9 cellular contexts compared by ENCODE assay signal in genomic region chr2:2056531-2056930, GRCh38.
DNase-seq lines count a peak whose midpoint lies in the region; ATAC-seq and TF ChIP-seq lines count a peak whose summit lies in the region.
"Had no signal": no experiment of that assay in that cellular context is flagged by ENCODE, and none has a peak within 500 bp of the region (broad histone marks: within the 10 kb centered on the region; RNA-seq: fewer than 3 reads in every experiment).

No MANE protein-coding gene starts in this region.

- no peak for DNase-seq in BE2C
- no peak for DNase-seq in CD8-positive, alpha-beta T cell
- peak; percentile 23 for DNase-seq in cerebellum (ENCODE audit: low spot score)
- DNase-seq in occipital lobe (lab: John Stamatoyannopoulos, UW), result peak; percentile 26
- no peak for DNase-seq in globus pallidus (ENCODE audit: low spot score)
- DNase-seq: NCI-H1694 treated with DMSO at 0.1 percent for 48 hours had no signal

- ATAC-seq in CD8-positive, alpha-beta T cell, result no peak
- ATAC-seq in GM19328 (IDR thresholded peaks at IDR 0.05; ENCODE audit: unreplicated experiment) (no peak), GM18505 (IDR thresholded peaks at IDR 0.05; ENCODE audit: unreplicated experiment) (no peak)

- H3K4me3 ChIP-seq in BE2C (ENCODE audit: low read depth, low read length), result peak overlapping the region; percentile 53
- H3K4me3 ChIP-seq in CD8-positive, alpha-beta T cell (ENCODE audit: low read depth, low read length), result no peak overlapping the region
- H3K4me3 ChIP-seq: GM12878 had no signal

- no peaks in the 10 kb centered on the region for H3K27me3 ChIP-seq in BE2C
- no peaks in the 10 kb centered on the region for H3K27me3 ChIP-seq in CD8-positive, alpha-beta T cell (ENCODE audit: insufficient read depth, low read length)

- peaks cover 25% of the 10 kb centered on the region for H3K4me1 Mint-ChIP-seq in CD8-positive, alpha-beta T cell (ENCODE audit: low read depth)

- no peak overlapping the region for H3K27ac ChIP-seq in CD8-positive, alpha-beta T cell (ENCODE audit: low read depth, low read length)

- no peak for TF ChIP-seq POLR2A in GM18505 (IDR thresholded peaks at IDR 0.05; ENCODE audit: borderline replicate concordance, extremely low read depth, insufficient read depth, insufficient read length)

- peak overlapping the region; percentile 26 for H3K4me3 Mint-ChIP-seq in CD8-positive, alpha-beta T cell

- H3K36me3 ChIP-seq in BE2C, result peaks cover 4% of the 10 kb centered on the region
- H3K36me3 ChIP-seq in CD8-positive, alpha-beta T cell (ENCODE audit: insufficient read depth, low read length), result no peaks in the 10 kb centered on the region

- H3K27me3 Mint-ChIP-seq in CD8-positive, alpha-beta T cell (ENCODE audit: low read depth), result no peaks in the 10 kb centered on the region

- no peaks in the 10 kb centered on the region for H3K36me3 Mint-ChIP-seq in CD8-positive, alpha-beta T cell

- CTCF ChIA-PET in CD8-positive, alpha-beta T cell (lab: Charles Lee), result no interaction called here

- H3K4me1 ChIP-seq in BE2C, result peaks cover 11% of the 10 kb centered on the region; the same call in 1 of the 2 replicates
- H3K4me1 ChIP-seq in CD8-positive, alpha-beta T cell (ENCODE audit: insufficient read depth, low read length), result peaks cover 23% of the 10 kb centered on the region

- POLR2A ChIA-PET in CD8-positive, alpha-beta T cell (lab: Charles Lee), result no interaction called here

- peaks cover 12% of the 10 kb centered on the region for H3K9me3 Mint-ChIP-seq in CD8-positive, alpha-beta T cell

- peak overlapping the region; percentile 85 for H3K27ac Mint-ChIP-seq in CD8-positive, alpha-beta T cell

- intact Hi-C loops in CD8-positive, alpha-beta T cell (cut with DNase I, micrococcal nuclease), result no loop called here

- no peak for TF ChIP-seq CTCF in BE2C (IDR thresholded peaks at IDR 0.05; ENCODE audit: low read depth, low read length)
- no peak for TF ChIP-seq CTCF in CD8-positive, alpha-beta T cell (IDR thresholded peaks at IDR 0.05)

- H3K9me3 ChIP-seq in BE2C, result no peaks in the 10 kb centered on the region
- no peaks in the 10 kb centered on the region for H3K9me3 ChIP-seq in CD8-positive, alpha-beta T cell (ENCODE audit: low read length)

Comparison
In these comparisons a context has a peak if more than half of its experiments do, and no peak if none do; other contexts are left out.
1. DNase-seq: peak in cerebellum (single experiment) and occipital lobe (single experiment); none in BE2C (single experiment), CD8-positive, alpha-beta T cell (0 of 7) and globus pallidus (single experiment).